Comparison of ENCODE assay signal across 16 cellular contexts in genomic region chr17:75398279-75398678, GRCh38.
"Had no signal": no experiment of that assay in that cellular context is flagged by ENCODE, and none has a peak within 500 bp of the region (broad histone marks: within the 10 kb centered on the region; RNA-seq: fewer than 3 reads in every experiment).

No MANE protein-coding gene starts in this region.

- H3K36me3 ChIP-seq: cardiac muscle cell, colonic mucosa, right lobe of liver, transverse colon had no signal

- H3K27me3 Mint-ChIP-seq: natural killer cell treated with Interleukin-12 subunit alpha and Interleukin-12 subunit beta and Interleukin-15 and Interleukin-18, amount 100 ng/mL, for 72 hours had no signal

- H3K27ac Mint-ChIP-seq: natural killer cell treated with Interleukin-12 subunit alpha and Interleukin-12 subunit beta and Interleukin-15 and Interleukin-18, amount 100 ng/mL, for 72 hours had no signal

- ATAC-seq: heart left ventricle; natural killer cell treated with Interleukin-12 subunit alpha and Interleukin-12 subunit beta and Interleukin-15 and Interleukin-18, amount 100 ng/mL, for 72 hours; psoas muscle; right lobe of liver had no signal

- H3K27ac ChIP-seq: cardiac muscle cell, colonic mucosa, heart left ventricle, psoas muscle, right lobe of liver, transverse colon had no signal

- H3K9me3 ChIP-seq: colonic mucosa, heart left ventricle, psoas muscle, right lobe of liver, transverse colon had no signal

- H3K9me3 Mint-ChIP-seq: natural killer cell treated with Interleukin-12 subunit alpha and Interleukin-12 subunit beta and Interleukin-15 and Interleukin-18, amount 100 ng/mL, for 72 hours had no signal

- H3K4me3 ChIP-seq: cardiac muscle cell, colonic mucosa, psoas muscle, right lobe of liver, transverse colon had no signal

- H3K36me3 Mint-ChIP-seq: natural killer cell treated with Interleukin-12 subunit alpha and Interleukin-12 subunit beta and Interleukin-15 and Interleukin-18, amount 100 ng/mL, for 72 hours had no signal

- H3K27me3 ChIP-seq: cardiac muscle cell, colonic mucosa, heart left ventricle, right lobe of liver, transverse colon had no signal

- H3K4me3 Mint-ChIP-seq: natural killer cell treated with Interleukin-12 subunit alpha and Interleukin-12 subunit beta and Interleukin-15 and Interleukin-18, amount 100 ng/mL, for 72 hours had no signal

- DNase-seq: activated CD4-positive, alpha-beta T cell treated with anti-CD3 and anti-CD28 coated beads for 48 hours; activated naive CD4-positive, alpha-beta T cell treated with Interleukin-2 at 50 U/mL for 16 hours; activated T-cell treated with anti-CD3 and anti-CD28 coated beads, Interleukin-2, amount 50 U/mL, for 48 hours; colonic mucosa; effector CD4-positive, alpha-beta T cell; foreskin melanocyte; heart left ventricle; mammary epithelial cell; psoas muscle; stimulated activated CD4-positive, alpha-beta T cell treated with anti-CD3 and anti-CD28 coated beads, Interleukin-2, amount 100 ng/mL, for 24 hours; stimulated activated naive CD4-positive, alpha-beta T cell; substantia nigra; transverse colon had no signal
